ENCODE assay signal across 11 cellular contexts in the genomic region with DNA sequence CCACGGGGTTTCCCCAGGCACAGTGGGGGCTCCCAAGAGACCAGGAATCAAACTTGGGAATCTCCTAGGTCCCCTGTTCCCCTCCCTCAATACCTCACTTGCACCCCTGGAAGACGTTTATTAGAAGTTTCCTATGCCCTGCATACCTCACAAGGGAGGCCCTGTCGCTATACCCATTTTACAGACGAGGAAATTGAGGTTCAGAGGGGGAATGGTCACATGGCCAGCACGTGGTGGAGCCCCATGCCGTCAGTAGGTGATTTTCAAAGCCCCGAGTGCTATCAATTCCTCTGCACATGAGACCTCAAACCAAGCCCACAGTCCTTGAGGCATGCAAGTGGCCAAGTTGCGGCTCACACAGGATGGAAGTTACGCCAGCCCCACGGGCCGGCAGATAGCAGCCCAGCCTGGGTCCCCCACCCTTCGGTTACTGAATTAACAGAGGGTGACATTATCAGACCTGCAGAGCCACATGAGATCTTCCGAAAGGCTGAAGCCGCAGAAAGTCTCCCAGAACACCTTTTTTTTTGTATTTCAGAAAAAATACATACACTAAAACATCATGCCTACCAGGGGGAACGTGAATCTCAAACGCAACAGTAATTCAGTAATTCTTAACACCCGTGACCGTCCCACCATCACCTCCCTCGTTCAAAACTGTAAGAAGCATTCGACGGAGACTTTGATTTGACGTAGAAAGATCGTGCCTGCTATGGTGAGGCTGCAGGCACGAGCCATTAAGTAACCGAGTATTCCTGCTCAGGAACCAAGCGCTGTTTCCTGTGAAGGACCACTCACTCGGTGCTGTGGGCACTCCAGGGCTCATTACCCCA.
DNase-seq lines count a peak whose midpoint lies in the region; ATAC-seq and TF ChIP-seq lines count a peak whose summit lies in the region.
"Had no signal": no experiment of that assay in that cellular context is flagged by ENCODE, and none has a peak within 500 bp of the region (broad histone marks: within the 10 kb centered on the region; RNA-seq: fewer than 3 reads in every experiment).

No MANE protein-coding gene starts in this region.

- no peak overlapping the region for H3K27ac ChIP-seq in CD8-positive, alpha-beta T cell (ENCODE audit: low read depth, low read length)
- H3K27ac ChIP-seq in adrenal gland (peak overlapping the region; percentile 85 to 93 (median 91)), layer of hippocampus (ENCODE audit: low read depth, low read length) (peak overlapping the region; percentile 69), spleen (peak overlapping the region in 7 of 8 donors; percentile 63 to 81 (median 71))

- DNase-seq in CD8-positive, alpha-beta T cell, result peak in 3 of 7 experiments; percentile 16 to 50 (median 35)
- no peak for DNase-seq in adrenal gland
- DNase-seq in spleen, result no peak
- DNase-seq in kidney glomerular epithelial cell (lab: John Stamatoyannopoulos, UW), result no peak
- DNase-seq in superior temporal gyrus (ENCODE audit: extremely low spot score), result no peak
- DNase-seq: T-helper 17 cell had no signal

- peaks cover 16% of the 10 kb centered on the region for H3K36me3 ChIP-seq in CD8-positive, alpha-beta T cell (ENCODE audit: insufficient read depth, low read length)
- H3K36me3 ChIP-seq in adrenal gland (replicated peaks in 1 of 2), result peaks cover 0 to 38% of the 10 kb centered on the region in 2 donors
- peaks cover 6 to 99% (median 61%) of the 10 kb centered on the region in 6 donors for H3K36me3 ChIP-seq in spleen

- no peak for ATAC-seq in CD8-positive, alpha-beta T cell
- ATAC-seq in GM18505 (IDR thresholded peaks at IDR 0.05; ENCODE audit: unreplicated experiment) (no peak), HG02588 (IDR thresholded peaks at IDR 0.05; ENCODE audit: unreplicated experiment) (no peak)
- ATAC-seq: activated T-helper 17 cell treated with anti-CD3 and anti-CD28 coated beads, Interleukin-2, amount 50 U/mL, for 72 hours; naive thymus-derived CD8-positive, alpha-beta T cell; T-helper 17 cell had no signal

- no peaks in the 10 kb centered on the region for H3K9me3 Mint-ChIP-seq in CD8-positive, alpha-beta T cell
- H3K9me3 Mint-ChIP-seq: activated T-helper 17 cell treated with anti-CD3 and anti-CD28 coated beads, Interleukin-2, amount 50 U/mL, for 72 hours; naive thymus-derived CD8-positive, alpha-beta T cell had no signal

- no peaks in the 10 kb centered on the region for H3K4me1 ChIP-seq in CD8-positive, alpha-beta T cell (ENCODE audit: insufficient read depth, low read length)
- H3K4me1 ChIP-seq in adrenal gland (replicated peaks in 1 of 2) (peaks cover 42 to 53% of the 10 kb centered on the region in 2 donors), spleen (peaks cover 28 to 67% (median 51%) of the 10 kb centered on the region in 6 donors)

- 76 to 82% (median 77%) methylated on average over 27 of the region's 27 CpGs for WGBS in adrenal gland, 4 donors
- 75 to 85% (median 79%) methylated on average over 25 to 27 of the region's 27 CpGs for WGBS in spleen, 5 donors

- H3K9me3 ChIP-seq in CD8-positive, alpha-beta T cell (ENCODE audit: low read length), result no peaks in the 10 kb centered on the region
- H3K9me3 ChIP-seq in adrenal gland (replicated peaks in 1 of 3), result no peaks in the 10 kb centered on the region
- no peaks in the 10 kb centered on the region for H3K9me3 ChIP-seq in spleen

- intact Hi-C loops in CD8-positive, alpha-beta T cell (cut with DNase I, micrococcal nuclease), result no loop called here
- intact Hi-C loops in adrenal gland (cut with DNase I), result no loop called here
- intact Hi-C loops in spleen (cut with DNase I; ENCODE audit: low total_unique reads), result no loop called here

- POLR2A ChIA-PET in CD8-positive, alpha-beta T cell (lab: Charles Lee), result no interaction called here

- no peak for TF ChIP-seq CTCF in CD8-positive, alpha-beta T cell (IDR thresholded peaks at IDR 0.05)
- TF ChIP-seq CTCF in adrenal gland (IDR thresholded peaks at IDR 0.05), result no peak
- TF ChIP-seq CTCF in spleen (IDR thresholded peaks at IDR 0.05 in 8 of 11, conservative IDR thresholded peaks at IDR 0.05 in 3 of 11), result no peak

- no peaks in the 10 kb centered on the region for H3K27me3 Mint-ChIP-seq in CD8-positive, alpha-beta T cell (ENCODE audit: low read depth)
- H3K27me3 Mint-ChIP-seq: activated T-helper 17 cell treated with anti-CD3 and anti-CD28 coated beads, Interleukin-2, amount 50 U/mL, for 72 hours; naive thymus-derived CD8-positive, alpha-beta T cell; T-helper 17 cell had no signal

- CTCF ChIA-PET in CD8-positive, alpha-beta T cell (lab: Charles Lee), result no interaction called here

- peak overlapping the region; percentile 32 for H3K27ac Mint-ChIP-seq in CD8-positive, alpha-beta T cell
- H3K27ac Mint-ChIP-seq: activated T-helper 17 cell treated with anti-CD3 and anti-CD28 coated beads, Interleukin-2, amount 50 U/mL, for 72 hours; T-helper 17 cell had no signal

- TF ChIP-seq POLR2A in adrenal gland (IDR thresholded peaks at IDR 0.05) (no peak), spleen (IDR thresholded peaks at IDR 0.05) (no peak), GM18505 (IDR thresholded peaks at IDR 0.05; ENCODE audit: borderline replicate concordance, extremely low read depth, insufficient read depth, insufficient read length) (no peak)

- H3K27me3 ChIP-seq in CD8-positive, alpha-beta T cell (ENCODE audit: insufficient read depth, low read length), result no peaks in the 10 kb centered on the region
- H3K27me3 ChIP-seq in adrenal gland, result no peaks in the 10 kb centered on the region
- H3K27me3 ChIP-seq in layer of hippocampus (ENCODE audit: control insufficient read depth, insufficient read depth, low read length), result no peaks in the 10 kb centered on the region
- H3K27me3 ChIP-seq in spleen (replicated peaks in 1 of 7), result no peaks in the 10 kb centered on the region

- H3K4me1 Mint-ChIP-seq in CD8-positive, alpha-beta T cell (ENCODE audit: low read depth), result no peaks in the 10 kb centered on the region
- H3K4me1 Mint-ChIP-seq: activated T-helper 17 cell treated with anti-CD3 and anti-CD28 coated beads, Interleukin-2, amount 50 U/mL, for 72 hours; T-helper 17 cell had no signal

- H3K4me3 Mint-ChIP-seq in CD8-positive, alpha-beta T cell, result no peak overlapping the region
- H3K4me3 Mint-ChIP-seq: activated T-helper 17 cell treated with anti-CD3 and anti-CD28 coated beads, Interleukin-2, amount 50 U/mL, for 72 hours; T-helper 17 cell had no signal

- no peak overlapping the region for H3K4me3 ChIP-seq in CD8-positive, alpha-beta T cell (ENCODE audit: low read depth, low read length)
- H3K4me3 ChIP-seq in adrenal gland (no peak overlapping the region), spleen (no peak overlapping the region)

- H3K36me3 Mint-ChIP-seq in CD8-positive, alpha-beta T cell, result peaks cover 76% of the 10 kb centered on the region
